Comparison of ENCODE assay signal across 6 cellular contexts in the genomic region with DNA sequence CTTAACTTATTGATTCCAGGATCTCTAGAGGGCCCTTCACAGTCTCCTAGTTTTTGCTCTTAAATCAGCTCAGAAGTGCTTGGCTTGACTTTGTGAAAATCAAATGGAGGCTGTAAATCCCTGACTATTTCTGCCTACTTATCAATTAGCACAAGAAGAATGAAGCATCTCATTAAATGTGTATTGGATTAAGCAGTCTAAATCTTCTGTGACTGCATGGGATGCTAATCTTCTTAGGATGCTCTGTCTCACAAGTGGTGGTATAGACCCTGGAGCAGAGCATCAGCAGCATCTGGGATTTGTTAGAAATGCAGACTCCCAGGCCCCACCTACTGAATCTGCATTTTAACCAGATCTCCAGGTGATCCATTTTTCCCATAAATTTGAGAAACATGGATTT.
"Had no signal": no experiment of that assay in that cellular context is flagged by ENCODE, and none has a peak within 500 bp of the region (broad histone marks: within the 10 kb centered on the region; RNA-seq: fewer than 3 reads in every experiment).

No MANE protein-coding gene starts in this region.

- ATAC-seq: GM23338, HepG2 had no signal

- H2AFZ ChIP-seq: GM23338 had no signal

- H3K4me3 ChIP-seq: GM23338 had no signal

- H3K27ac ChIP-seq: HL-60 had no signal

- H3K4me2 ChIP-seq: GM23338 had no signal

- DNase-seq: H9, HCEC 1CT, KBM-7 had no signal
